In genomic region chr19:5664515-5664914, GRCh38 we compare ENCODE assay signal across 2 cellular contexts.
TF ChIP-seq lines count a peak whose summit lies in the region.

No MANE protein-coding gene starts in this region.

TF ChIP-seq in liver, 16 proteins besides CTCF, POLR2A, EP300 and RAD21:
- TF ChIP-seq TAF1 (conservative IDR thresholded peaks at IDR 0.05) (no peak), ZBTB33 (IDR thresholded peaks at IDR 0.05) (no peak), REST (IDR thresholded peaks at IDR 0.05) (no peak), GABPA (IDR thresholded peaks at IDR 0.05 in 1 of 2, conservative IDR thresholded peaks at IDR 0.05 in 1 of 2) (no peak), HNF4A (conservative IDR thresholded peaks at IDR 0.05) (peak; percentile 57 to 66), NR2F2 (IDR thresholded peaks at IDR 0.05) (no peak), HNF4G (IDR thresholded peaks at IDR 0.05) (no peak), SP1 (IDR thresholded peaks at IDR 0.05) (peak; percentile 40), RXRA (IDR thresholded peaks at IDR 0.05) (peak; percentile 65 to 77), MAX (IDR thresholded peaks at IDR 0.05) (no peak), YY1 (IDR thresholded peaks at IDR 0.05) (no peak), FOXA2 (IDR thresholded peaks at IDR 0.05) (no peak), ATF3 (IDR thresholded peaks at IDR 0.05) (no peak), FOXA1 (IDR thresholded peaks at IDR 0.05) (no peak), JUND (IDR thresholded peaks at IDR 0.05) (no peak)

TF ChIP-seq in HepG2, 621 proteins besides CTCF, POLR2A, EP300 and RAD21:
- TF ChIP-seq ZBTB44 (CRISPR knock-in tag; IDR thresholded peaks at IDR 0.05) (no peak), MYPOP (CRISPR knock-in tag; IDR thresholded peaks at IDR 0.05) (no peak), KDM2A (CRISPR knock-in tag; IDR thresholded peaks at IDR 0.05; ENCODE audit: borderline replicate concordance, low read depth) (no peak), ZNF362 (CRISPR knock-in tag; IDR thresholded peaks at IDR 0.05; ENCODE audit: borderline replicate concordance) (no peak), ZNF503 (CRISPR knock-in tag; IDR thresholded peaks at IDR 0.05) (no peak), ZNF891 (CRISPR knock-in tag; IDR thresholded peaks at IDR 0.05) (no peak)
